8 cellular contexts compared by ENCODE assay signal in genomic region chrX:118823263-118824172, GRCh38. TPM values are rescaled to one million over a fixed set of nuclear protein-coding genes. Genes with fewer than 3 reads are reported as not detected.
DNase-seq lines count a peak whose midpoint lies in the region; ATAC-seq and TF ChIP-seq lines count a peak whose summit lies in the region.

Gene ZCCHC12 (plus strand): TSS chrX:118823824. CDS start chrX:118825245, 1,421 bp downstream.

- H3K9me3 Mint-ChIP-seq in T-cell, result no peaks in the 10 kb centered on the region

- CTCF ChIA-PET in T-cell (lab: Charles Lee), result interaction anchor here (0.7 to 1.4 kb wide), 3 partner anchors 14 to 178 kb away, joined by 3 to 8 read pairs (median 6); no protein-coding TSS in a partner anchor

- peak; percentile 79 to 97 (median 86) for ATAC-seq in T-cell (replicated peaks in 1 of 4)
- ATAC-seq in HG03135 (IDR thresholded peaks at IDR 0.05; ENCODE audit: unreplicated experiment), result no peak

- H3K4me3 ChIP-seq in iPS-18c (ENCODE audit: insufficient read depth, low read depth, low read length), result peak within 1 kb of the TSS; percentile 44

- POLR2A ChIA-PET in T-cell (lab: Charles Lee), result no interaction called here

- no peak within 1 kb of the TSS for H3K27ac Mint-ChIP-seq in T-cell

- no peaks in the 10 kb centered on the region for H3K36me3 Mint-ChIP-seq in T-cell

- H3K4me3 Mint-ChIP-seq in T-cell, result peak within 1 kb of the TSS; percentile 75 to 87 (median 76)

- no peak for TF ChIP-seq EP300 in Ishikawa (IDR thresholded peaks at IDR 0.05; ENCODE audit: borderline replicate concordance)

- H3K4me1 Mint-ChIP-seq in T-cell, result peaks cover 22 to 29% (median 26%) of the 10 kb centered on the region in 3 donors

- no peak for TF ChIP-seq RAD21 in Ishikawa (IDR thresholded peaks at IDR 0.05; ENCODE audit: low read depth)

- DNase-seq in ELF-1 (ENCODE audit: low read depth, low spot score), result peak; percentile 97
- peak in 32 of 34 experiments; percentile 14 to 66 (median 43) for DNase-seq in T-cell
- peak; percentile 83 for DNase-seq in astrocyte of the hippocampus (ENCODE audit: low read depth, low spot score)
- DNase-seq in smooth muscle cell of the brain vasculature (ENCODE audit: low read depth, low spot score), result peak; percentile 13
- DNase-seq in SIG-M5 treated with dmso at 0.1 percent for 504 hours (lab: John Stamatoyannopoulos, UW; ENCODE audit: unreplicated experiment), result no peak

- peaks cover 43 to 52% of the 10 kb centered on the region in 2 donors for H3K27me3 Mint-ChIP-seq in T-cell

- peaks cover 8% of the 10 kb centered on the region for H3K9me3 ChIP-seq in iPS-18c (ENCODE audit: control insufficient read depth, insufficient read depth, low read length)

TF ChIP-seq in Ishikawa, 13 proteins besides CTCF, POLR2A, EP300 and RAD21:
- TF ChIP-seq USF1 (IDR thresholded peaks at IDR 0.05) (no peak), FOXM1 (IDR thresholded peaks at IDR 0.05; ENCODE audit: borderline replicate concordance, low read depth) (no peak), TAF1 (IDR thresholded peaks at IDR 0.05; ENCODE audit: low read depth) (no peak), CREB1 (IDR thresholded peaks at IDR 0.05; ENCODE audit: low read depth) (no peak), REST (IDR thresholded peaks at IDR 0.05; ENCODE audit: low read depth) (no peak), TCF12 (IDR thresholded peaks at IDR 0.05; ENCODE audit: low read depth) (no peak), EGR1 (IDR thresholded peaks at IDR 0.05) (peak; percentile 98), NFIC (IDR thresholded peaks at IDR 0.05) (peak; percentile 51), TEAD4 (IDR thresholded peaks at IDR 0.05) (no peak), ZBTB7A (IDR thresholded peaks at IDR 0.05; ENCODE audit: low read depth) (no peak), YY1 (IDR thresholded peaks at IDR 0.05; ENCODE audit: low read depth) (no peak), CEBPB (IDR thresholded peaks at IDR 0.05) (no peak)
- TF ChIP-seq, protein P1, sequence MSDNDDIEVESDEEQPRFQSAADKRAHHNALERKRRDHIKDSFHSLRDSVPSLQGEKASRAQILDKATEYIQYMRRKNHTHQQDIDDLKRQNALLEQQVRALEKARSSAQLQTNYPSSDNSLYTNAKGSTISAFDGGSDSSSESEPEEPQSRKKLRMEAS (IDR thresholded peaks at IDR 0.05), result peak; percentile 50

RNA-seq across cellular contexts. Expression of gene ZCCHC12, which starts in this region (rescaled TPM):
- total RNA-seq in T-cell, result under 1 TPM in 1 of 5 donors, not detected in 4; 0.16 TPM

Comparison
In these comparisons a context has a peak if more than half of its experiments do, and no peak if none do; other contexts are left out.
1. Peak in DNase-seq and ATAC-seq in T-cell; RNA of the gene not detected or under 1 TPM.